ENCODE assay signal across 27 cellular contexts in genomic region chr1:26191739-26192138, GRCh38. TPM values are rescaled to one million over a fixed set of nuclear protein-coding genes. Genes with fewer than 3 reads are reported as not detected.
DNase-seq lines count a peak whose midpoint lies in the region; ATAC-seq and TF ChIP-seq lines count a peak whose summit lies in the region.
"Had no signal": no experiment of that assay in that cellular context is flagged by ENCODE, and none has a peak within 500 bp of the region (broad histone marks: within the 10 kb centered on the region; RNA-seq: fewer than 3 reads in every experiment).

No MANE protein-coding gene starts in this region.

- H3K9me3 Mint-ChIP-seq in activated CD8-positive, alpha-beta T cell treated with anti-CD3 and anti-CD28 coated beads for 36 hours = no peaks in the 10 kb centered on the region
- no peaks in the 10 kb centered on the region for H3K9me3 Mint-ChIP-seq in mesothelial cell of epicardium
- H3K9me3 Mint-ChIP-seq: H9 had no signal

- POLR2A ChIA-PET in activated CD8-positive, alpha-beta T cell treated with anti-CD3 and anti-CD28 coated beads for 36 hours (lab: Charles Lee) = no interaction called here

- 33 to 59% (median 53%) methylated on average over 3 of the region's 3 CpGs for WGBS in stomach, 5 donors
- 44 to 53% (median 46%) methylated on average over 3 of the region's 3 CpGs for WGBS in psoas muscle, 3 donors
- 16% methylated on average over 3 of the region's 3 CpGs for WGBS in right cardiac atrium

- H3K27me3 ChIP-seq in stomach = no peaks in the 10 kb centered on the region
- H3K27me3 ChIP-seq in psoas muscle (ENCODE audit: insufficient read depth in 3 of 3, low read length in 2 of 3) = no peaks in the 10 kb centered on the region
- no peaks in the 10 kb centered on the region for H3K27me3 ChIP-seq in right cardiac atrium (ENCODE audit: control insufficient read depth, insufficient read depth)
- H3K27me3 ChIP-seq: ascending aorta, spleen, tibial artery had no signal

- H3K27ac Mint-ChIP-seq in activated CD8-positive, alpha-beta T cell treated with anti-CD3 and anti-CD28 coated beads for 36 hours = peak overlapping the region; percentile 6
- peak overlapping the region; percentile 8 for H3K27ac Mint-ChIP-seq in mesothelial cell of epicardium

- TF ChIP-seq CTCF in GM10266 (IDR thresholded peaks at IDR 0.05; ENCODE audit: control insufficient read depth, insufficient read depth, low read depth, missing control alignments) (no peak), mesothelial cell of epicardium (IDR thresholded peaks at IDR 0.05; ENCODE audit: unreplicated experiment) (no peak), stomach (IDR thresholded peaks at IDR 0.05) (no peak), psoas muscle (IDR thresholded peaks at IDR 0.05) (no peak)
- TF ChIP-seq CTCF in activated CD8-positive, alpha-beta T cell treated with anti-CD3 and anti-CD28 coated beads for 36 hours (IDR thresholded peaks at IDR 0.05) = no peak

- H3K27me3 Mint-ChIP-seq in activated CD8-positive, alpha-beta T cell treated with anti-CD3 and anti-CD28 coated beads for 36 hours = no peaks in the 10 kb centered on the region
- no peaks in the 10 kb centered on the region for H3K27me3 Mint-ChIP-seq in mesothelial cell of epicardium (ENCODE audit: low read depth)

- intact Hi-C loops in activated CD8-positive, alpha-beta T cell treated with anti-CD3 and anti-CD28 coated beads for 36 hours (cut with micrococcal nuclease) = no loop called here
- intact Hi-C loops in stomach (cut with DNase I; ENCODE audit: low total_unique reads) = no loop called here
- intact Hi-C loops in psoas muscle (cut with DNase I) = no loop called here
- intact Hi-C loops in right cardiac atrium (cut with DNase I) = no loop called here

- H3K36me3 ChIP-seq in stomach (peaks cover 0 to 29% (median 25%) of the 10 kb centered on the region in 4 donors), psoas muscle (ENCODE audit: insufficient read depth in 1 of 2, low read depth in 1 of 2) (peaks cover 0 to 32% of the 10 kb centered on the region in 2 donors)
- H3K36me3 ChIP-seq: spleen, WERI-Rb-1 had no signal

- peak; percentile 83 for ATAC-seq in activated CD8-positive, alpha-beta T cell treated with anti-CD3 and anti-CD28 coated beads for 36 hours
- ATAC-seq in psoas muscle (no peak), right cardiac atrium (no peak)

- H3K4me3 ChIP-seq in stomach (no peak overlapping the region), psoas muscle (no peak overlapping the region), right cardiac atrium (ENCODE audit: low read length) (no peak overlapping the region)
- H3K4me3 ChIP-seq: ascending aorta, spleen, tibial artery had no signal

- H3K9me3 ChIP-seq in stomach (no peaks in the 10 kb centered on the region), psoas muscle (no peaks in the 10 kb centered on the region), right cardiac atrium (ENCODE audit: control insufficient read depth, low read length) (no peaks in the 10 kb centered on the region)
- H3K9me3 ChIP-seq: ascending aorta, spleen, tibial artery had no signal

- H3K4me1 ChIP-seq in stomach = no peaks in the 10 kb centered on the region
- H3K4me1 ChIP-seq in psoas muscle = no peaks in the 10 kb centered on the region
- H3K4me1 ChIP-seq in right cardiac atrium (ENCODE audit: control insufficient read depth, insufficient read depth, low read length) = no peaks in the 10 kb centered on the region
- H3K4me1 ChIP-seq: ascending aorta, spleen, tibial artery had no signal

- CTCF ChIA-PET in activated CD8-positive, alpha-beta T cell treated with anti-CD3 and anti-CD28 coated beads for 36 hours (lab: Charles Lee) = interaction anchor here (1.6 kb wide), 1 partner anchor 42 kb away, joined by 8 read pairs; the partner anchor contains the start of gene CEP85

- H3K4me3 Mint-ChIP-seq in activated CD8-positive, alpha-beta T cell treated with anti-CD3 and anti-CD28 coated beads for 36 hours = no peak overlapping the region
- no peak overlapping the region for H3K4me3 Mint-ChIP-seq in mesothelial cell of epicardium

- H3K27ac ChIP-seq in stomach (no peak overlapping the region), psoas muscle (no peak overlapping the region), right cardiac atrium (ENCODE audit: low read length) (no peak overlapping the region)
- H3K27ac ChIP-seq: ascending aorta, spleen, tibial artery, WERI-Rb-1 had no signal

- DNase-seq in activated CD4-positive, alpha-beta T cell treated with anti-CD3 and anti-CD28 coated beads for 48 hours = peak; percentile 31
- DNase-seq in activated CD4-positive, alpha-beta T cell treated with anti-CD3 and anti-CD28 coated beads, Interleukin-2, amount 50 U/mL, for 1 hour = no peak
- DNase-seq in GM10266 (ENCODE audit: extremely low spot score) (peak; percentile 70), mesothelial cell of epicardium (ENCODE audit: low spot score in 2 of 2, unreplicated experiment in 2 of 2) (no peak), stomach (no peak), psoas muscle (no peak), right cardiac atrium (no peak)
- peak; percentile 38 for DNase-seq in activated CD8-positive, alpha-beta T cell treated with anti-CD3 and anti-CD28 coated beads for 36 hours
- DNase-seq: 8988T; activated gamma-delta T cell; central memory CD4-positive, alpha-beta T cell; H9; kidney glomerular epithelial cell; NCI-H1436 treated with DMSO at 0.1 percent for 48 hours; NCI-H2171; NCI-H524 treated with DMSO at 0.1 percent for 48 hours; spleen; stimulated activated CD4-positive, alpha-beta T cell treated with anti-CD3 and anti-CD28 coated beads, Interleukin-4, amount 100 ng/mL, for 1 hour; stimulated activated naive CD4-positive, alpha-beta T cell; tibial artery; WERI-Rb-1 had no signal

- H3K4me1 Mint-ChIP-seq in activated CD8-positive, alpha-beta T cell treated with anti-CD3 and anti-CD28 coated beads for 36 hours (ENCODE audit: low read depth) = peaks cover 6% of the 10 kb centered on the region
- peaks cover 13% of the 10 kb centered on the region for H3K4me1 Mint-ChIP-seq in mesothelial cell of epicardium

- no peak for TF ChIP-seq POLR2A in stomach (IDR thresholded peaks at IDR 0.05)

- TF ChIP-seq EP300 in stomach (IDR thresholded peaks at IDR 0.05) = no peak

- H3K36me3 Mint-ChIP-seq in activated CD8-positive, alpha-beta T cell treated with anti-CD3 and anti-CD28 coated beads for 36 hours (ENCODE audit: low read depth) = no peaks in the 10 kb centered on the region
- H3K36me3 Mint-ChIP-seq in mesothelial cell of epicardium = peaks cover 4% of the 10 kb centered on the region

RNA-seq across cellular contexts. Expression of gene CATSPER4, which starts 1.3 kb away (rescaled TPM):
- not detected for total RNA-seq in activated CD8-positive, alpha-beta T cell treated with anti-CD3 and anti-CD28 coated beads for 36 hours
- total RNA-seq in mesothelial cell of epicardium (0.27 to 0.38 TPM (median 0.29 TPM) in 3 replicates), stomach (not detected), psoas muscle (under 1 TPM in 1 of 4 donors, not detected in 3; 0.24 TPM), right cardiac atrium (not detected)
- polyA plus RNA-seq in stomach (not detected), psoas muscle (under 1 TPM in 1 of 3 donors, not detected in 2; 0.01 TPM), right cardiac atrium (not detected)
- total RNA-seq: ascending aorta, dermis microvascular lymphatic vessel endothelial cell, endothelial cell of umbilical vein, H9, omental fat pad, RPMI7951, SK-MEL-5, spleen had no signal
- polyA plus RNA-seq: endothelial cell of umbilical vein had no signal

RNA-seq across cellular contexts. Expression of gene CNKSR1, which starts 14.4 kb away (rescaled TPM):
- 1 to 10 TPM; 1.2 to 1.4 TPM for total RNA-seq in activated CD8-positive, alpha-beta T cell treated with anti-CD3 and anti-CD28 coated beads for 36 hours
- total RNA-seq in mesothelial cell of epicardium = 50.2 to 53.9 TPM (median 52.2 TPM) in 3 replicates
- 10 to 100 TPM; 13.6 to 70.3 (median 27.7) TPM for total RNA-seq in stomach
- polyA plus RNA-seq in stomach = 10 to 100 TPM; 10.4 to 23.0 (median 13.3) TPM
- total RNA-seq in psoas muscle = 10 to 100 TPM; 54.8 to 90.4 (median 73.0) TPM
- polyA plus RNA-seq in psoas muscle = 10 to 100 TPM; 11.0 to 45.3 (median 24.5) TPM
- total RNA-seq in right cardiac atrium = 1 to 10 TPM in 3 of 4 donors, under 1 TPM in 1; 0.62 to 1.8 (median 1.4) TPM
- polyA plus RNA-seq in right cardiac atrium = 0.86 TPM
- total RNA-seq: ascending aorta, dermis microvascular lymphatic vessel endothelial cell, endothelial cell of umbilical vein had no signal

RNA-seq across cellular contexts. Expression of gene ZNF593OS, which starts 20.1 kb away (rescaled TPM):
- not detected for total RNA-seq in activated CD8-positive, alpha-beta T cell treated with anti-CD3 and anti-CD28 coated beads for 36 hours
- total RNA-seq in mesothelial cell of epicardium (not detected in 3 replicates), stomach (not detected), psoas muscle (1 to 10 TPM; 1.6 to 4.2 (median 2.9) TPM), right cardiac atrium (not detected)
- polyA plus RNA-seq in stomach (under 1 TPM in 2 of 3 donors, not detected in 1; 0.30 to 0.76 TPM), psoas muscle (under 1 TPM; 0.16 to 0.70 (median 0.44) TPM), right cardiac atrium (0.18 TPM)
- total RNA-seq: ascending aorta, dermis microvascular lymphatic vessel endothelial cell, endothelial cell of umbilical vein, H9, omental fat pad, RPMI7951, SK-MEL-5, spleen had no signal
- polyA plus RNA-seq: endothelial cell of umbilical vein had no signal

RNA-seq across cellular contexts. Expression of gene ZNF593, which starts 22.0 kb away (rescaled TPM):
- 10 to 100 TPM; 40.9 to 41.1 TPM for total RNA-seq in activated CD8-positive, alpha-beta T cell treated with anti-CD3 and anti-CD28 coated beads for 36 hours
- total RNA-seq in mesothelial cell of epicardium = 27.1 to 28.7 TPM (median 28.6 TPM) in 3 replicates
- 10 to 100 TPM in 4 of 5 donors, not detected in 1; 10.6 to 74.1 (median 39.3) TPM for total RNA-seq in stomach
- 100 to 1,000 TPM; 101 to 138 (median 133) TPM for polyA plus RNA-seq in stomach
- 100 to 1,000 TPM in 1 of 4 donors, 10 to 100 TPM in 3; 75.2 to 116 (median 78.3) TPM for total RNA-seq in psoas muscle
- polyA plus RNA-seq in psoas muscle = 100 to 1,000 TPM in 2 of 3 donors, 10 to 100 TPM in 1; 65.7 to 236 (median 162) TPM
- 10 to 100 TPM; 14.4 to 24.2 (median 20.5) TPM for total RNA-seq in right cardiac atrium
- polyA plus RNA-seq in right cardiac atrium = 31.9 TPM

RNA-seq across cellular contexts. Expression of gene C1orf232, which starts 23.0 kb away (rescaled TPM):
- not detected for total RNA-seq in activated CD8-positive, alpha-beta T cell treated with anti-CD3 and anti-CD28 coated beads for 36 hours
- total RNA-seq in mesothelial cell of epicardium (not detected in 3 replicates), stomach (not detected), psoas muscle (not detected), right cardiac atrium (not detected)
- polyA plus RNA-seq in stomach (not detected), psoas muscle (not detected), right cardiac atrium (not detected)
- total RNA-seq: ascending aorta, dermis microvascular lymphatic vessel endothelial cell, endothelial cell of umbilical vein, H9, omental fat pad, RPMI7951, SK-MEL-5, spleen had no signal
- polyA plus RNA-seq: endothelial cell of umbilical vein, spleen had no signal

Comparison
In these comparisons a context has a peak if more than half of its experiments do, and no peak if none do; other contexts are left out.
1. DNase-seq: peak in activated CD4-positive, alpha-beta T cell treated with anti-CD3 and anti-CD28 coated beads for 48 hours (single experiment), GM10266 (single experiment) and activated CD8-positive, alpha-beta T cell treated with anti-CD3 and anti-CD28 coated beads for 36 hours (single experiment); none in activated CD4-positive, alpha-beta T cell treated with anti-CD3 and anti-CD28 coated beads, Interleukin-2, amount 50 U/mL, for 1 hour (single experiment), mesothelial cell of epicardium (0 of 2), stomach (single experiment), psoas muscle (0 of 2) and right cardiac atrium (0 of 3).
2. RNA of gene CNKSR1, which starts 14.4 kb away (total RNA-seq): 54.8 to 90.4 TPM in psoas muscle, 50.2 to 53.9 TPM in mesothelial cell of epicardium and 13.6 to 70.3 TPM in stomach; 0.62 to 1.8 TPM in right cardiac atrium and 1.2 to 1.4 TPM in activated CD8-positive, alpha-beta T cell treated with anti-CD3 and anti-CD28 coated beads for 36 hours; every median in the first group is over 4 times any median in the second.